1 cellular context compared by ENCODE assay signal in genomic region chr20:50508171-50508761, GRCh38.
TF ChIP-seq lines count a peak whose summit lies in the region.

No MANE protein-coding gene starts in this region.

TF ChIP-seq in K562, 482 proteins besides CTCF, POLR2A, EP300 and RAD21:
- no peak for TF ChIP-seq KAT7 (CRISPR knock-in tag; IDR thresholded peaks at IDR 0.05; ENCODE audit: borderline replicate concordance)
- TF ChIP-seq ZNF143 (CRISPR knock-in tag; IDR thresholded peaks at IDR 0.05), result no peak
- TF ChIP-seq JUN (IDR thresholded peaks at IDR 0.05; ENCODE audit: borderline replicate concordance, low read depth, low read length), result no peak
- no peak for TF ChIP-seq JUN (CRISPR knock-in tag; IDR thresholded peaks at IDR 0.05; ENCODE audit: borderline replicate concordance)
- TF ChIP-seq, protein P1, sequence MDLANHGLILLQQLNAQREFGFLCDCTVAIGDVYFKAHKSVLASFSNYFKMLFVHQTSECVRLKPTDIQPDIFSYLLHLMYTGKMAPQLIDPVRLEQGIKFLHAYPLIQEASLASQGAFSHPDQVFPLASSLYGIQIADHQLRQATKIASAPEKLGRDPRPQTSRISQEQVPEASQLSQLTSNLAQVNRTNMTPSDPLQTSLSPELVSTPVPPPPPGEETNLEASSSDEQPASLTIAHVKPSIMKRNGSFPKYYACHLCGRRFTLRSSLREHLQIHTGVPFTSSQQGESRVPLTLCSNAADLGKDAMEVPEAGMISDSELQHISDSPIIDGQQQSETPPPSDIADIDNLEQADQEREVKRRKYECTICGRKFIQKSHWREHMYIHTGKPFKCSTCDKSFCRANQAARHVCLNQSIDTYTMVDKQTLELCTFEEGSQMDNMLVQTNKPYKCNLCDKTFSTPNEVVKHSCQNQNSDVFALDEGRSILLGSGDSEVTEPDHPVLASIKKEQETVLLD (IDR thresholded peaks at IDR 0.05), result no peak
- no peak for TF ChIP-seq POLR2B (IDR thresholded peaks at IDR 0.05; ENCODE audit: low read depth, partially characterized antibody)
- peak; percentile 55 for TF ChIP-seq CBFA2T3 (IDR thresholded peaks at IDR 0.05)
- no peak for TF ChIP-seq ZNF740 (CRISPR knock-in tag; IDR thresholded peaks at IDR 0.05)
- TF ChIP-seq ZNF740 (tag; IDR thresholded peaks at IDR 0.05), result no peak
